In genomic region chr12:88255847-88256246, GRCh38 we compare ENCODE assay signal across 32 cellular contexts.
"Had no signal": no experiment of that assay in that cellular context is flagged by ENCODE, and none has a peak within 500 bp of the region (broad histone marks: within the 10 kb centered on the region; RNA-seq: fewer than 3 reads in every experiment).

No MANE protein-coding gene starts in this region.

- H3K4me2 ChIP-seq: smooth muscle cell had no signal

- H3K27me3 Mint-ChIP-seq: natural killer cell treated with Interleukin-12 subunit alpha and Interleukin-12 subunit beta and Interleukin-15 and Interleukin-18, amount 100 ng/mL, for 72 hours; progenitor cell of endocrine pancreas; stimulated activated memory B cell treated with anti-CD40 and anti-IgM and Interleukin-4, amounts not matched to agents 10 μg/mL and 1 μg/mL and 100 μg/mL, for 72 hours; type B pancreatic cell had no signal

- H3K9me3 ChIP-seq: psoas muscle, spleen, suprapubic skin, testis, tibial artery, transverse colon, upper lobe of right lung, uterus had no signal

- H3K36me3 Mint-ChIP-seq: naive thymus-derived CD8-positive, alpha-beta T cell; natural killer cell treated with Interleukin-12 subunit alpha and Interleukin-12 subunit beta and Interleukin-15 and Interleukin-18, amount 100 ng/mL, for 72 hours; stimulated activated memory B cell treated with anti-CD40 and anti-IgM and Interleukin-4, amounts not matched to agents 10 μg/mL and 1 μg/mL and 100 μg/mL, for 72 hours; type B pancreatic cell had no signal

- H3K27ac ChIP-seq: neutrophil, parathyroid adenoma, psoas muscle, skin epidermis, spleen, suprapubic skin, testis, tibial artery, transverse colon, upper lobe of right lung, uterus had no signal

- H3K4me3 ChIP-seq: psoas muscle, skin epidermis, smooth muscle cell, spleen, suprapubic skin, testis, tibial artery, transverse colon, upper lobe of right lung, uterus had no signal

- ATAC-seq: naive thymus-derived CD8-positive, alpha-beta T cell; natural killer cell treated with Interleukin-12 subunit alpha and Interleukin-12 subunit beta and Interleukin-15 and Interleukin-18, amount 100 ng/mL, for 72 hours; psoas muscle; right cardiac atrium; sciatic nerve; stimulated activated memory B cell treated with anti-CD40 and anti-IgM and Interleukin-4, amounts not matched to agents 10 μg/mL and 1 μg/mL and 100 μg/mL, for 72 hours; stimulated activated naive CD8-positive, alpha-beta T cell treated with anti-CD3 and anti-CD28 coated beads, Interleukin-15, amount 100 ng/mL, for 72 hours; stimulated activated naive CD8-positive, alpha-beta T cell treated with anti-CD3 and anti-CD28 coated beads, Interleukin-15, Interleukin-2, amounts not matched to agents 100 U/mL and 50 U/mL, for 24 hours; upper lobe of right lung had no signal

- H2AFZ ChIP-seq: parathyroid adenoma had no signal

- H3K27me3 ChIP-seq: neutrophil, spleen, suprapubic skin, testis, tibial artery, transverse colon, upper lobe of right lung, uterus had no signal

- DNase-seq: naive thymus-derived CD8-positive, alpha-beta T cell; nephron progenitor cell; nucleus accumbens; posterior cingulate gyrus; psoas muscle; right cardiac atrium; spleen; stimulated activated CD4-positive, alpha-beta T cell treated with anti-CD3 and anti-CD28 coated beads, Interleukin-12 subunit alpha, Interleukin-12 subunit beta, amount 100 ng/mL, for 4 hours; stimulated activated CD4-positive, alpha-beta T cell treated with anti-CD3 and anti-CD28 coated beads, Interleukin-1b, Interleukin-23, amount 100 ng/mL, for 48 hours; stimulated activated CD4-positive, alpha-beta T cell treated with anti-CD3 and anti-CD28 coated beads, Interleukin-4, amount 100 ng/mL, for 1 hour; stimulated activated CD4-positive, alpha-beta T cell treated with anti-CD3 and anti-CD28 coated beads, Interleukin-4, amount 100 ng/mL, for 4 hours; stimulated activated CD8-positive, alpha-beta memory T cell treated with anti-CD3 and anti-CD28 coated beads, Interleukin-4, amount 100 ng/mL, for 48 hours; stimulated activated naive CD4-positive, alpha-beta T cell; stimulated activated naive CD8-positive, alpha-beta T cell treated with anti-CD3 and anti-CD28 coated beads, Interleukin-15, amount 100 ng/mL, for 72 hours; stimulated activated naive CD8-positive, alpha-beta T cell treated with anti-CD3 and anti-CD28 coated beads, Interleukin-15, Interleukin-2, amounts not matched to agents 100 U/mL and 50 U/mL, for 24 hours; substantia nigra; testis; tibial artery; transverse colon; upper lobe of right lung; uterus had no signal

- H3K36me3 ChIP-seq: neutrophil, spleen, suprapubic skin, tibial artery, transverse colon, upper lobe of right lung, uterus had no signal

- H3K4me1 Mint-ChIP-seq: naive thymus-derived CD8-positive, alpha-beta T cell; nephron progenitor cell; neural crest cell; stimulated activated memory B cell treated with anti-CD40 and anti-IgM and Interleukin-4, amounts not matched to agents 10 μg/mL and 1 μg/mL and 100 μg/mL, for 72 hours; stimulated activated naive CD8-positive, alpha-beta T cell treated with anti-CD3 and anti-CD28 coated beads, Interleukin-15, amount 100 ng/mL, for 72 hours had no signal

- H3K27ac Mint-ChIP-seq: naive thymus-derived CD8-positive, alpha-beta T cell; natural killer cell treated with Interleukin-12 subunit alpha and Interleukin-12 subunit beta and Interleukin-15 and Interleukin-18, amount 100 ng/mL, for 72 hours; nephron progenitor cell; progenitor cell of endocrine pancreas; stimulated activated memory B cell treated with anti-CD40 and anti-IgM and Interleukin-4, amounts not matched to agents 10 μg/mL and 1 μg/mL and 100 μg/mL, for 72 hours; stimulated activated naive CD8-positive, alpha-beta T cell treated with anti-CD3 and anti-CD28 coated beads, Interleukin-15, amount 100 ng/mL, for 72 hours; type B pancreatic cell had no signal

- H3K79me2 ChIP-seq: parathyroid adenoma had no signal

- H3K4me1 ChIP-seq: parathyroid adenoma, psoas muscle, spleen, suprapubic skin, testis, upper lobe of right lung, uterus had no signal

- H3K4me3 Mint-ChIP-seq: naive thymus-derived CD8-positive, alpha-beta T cell; natural killer cell treated with Interleukin-12 subunit alpha and Interleukin-12 subunit beta and Interleukin-15 and Interleukin-18, amount 100 ng/mL, for 72 hours; nephron progenitor cell; neural crest cell; stimulated activated memory B cell treated with anti-CD40 and anti-IgM and Interleukin-4, amounts not matched to agents 10 μg/mL and 1 μg/mL and 100 μg/mL, for 72 hours; stimulated activated naive CD8-positive, alpha-beta T cell treated with anti-CD3 and anti-CD28 coated beads, Interleukin-15, amount 100 ng/mL, for 72 hours; type B pancreatic cell had no signal

- H3K9me3 Mint-ChIP-seq: nephron progenitor cell; stimulated activated memory B cell treated with anti-CD40 and anti-IgM and Interleukin-4, amounts not matched to agents 10 μg/mL and 1 μg/mL and 100 μg/mL, for 72 hours; stimulated activated naive CD8-positive, alpha-beta T cell treated with anti-CD3 and anti-CD28 coated beads, Interleukin-15, amount 100 ng/mL, for 72 hours; type B pancreatic cell had no signal
